9 cellular contexts compared by ENCODE assay signal in genomic region chr6:149990672-149991402, GRCh38. TPM values are rescaled to one million over a fixed set of nuclear protein-coding genes. Genes with fewer than 3 reads are reported as not detected.
A peak's percentile ranks its signal among the peaks of the same experiment; 100 is the strongest.
DNase-seq lines count a peak whose midpoint lies in the region; ATAC-seq lines count a peak whose summit lies in the region.
"Had no signal": no experiment of that assay in that cellular context is flagged by ENCODE, and none has a peak within 500 bp of the region (broad histone marks: within the 10 kb centered on the region; RNA-seq: fewer than 3 reads in every experiment).

No MANE protein-coding gene starts in this region.

- under 1% methylated on average over 48 of the region's 48 CpGs for WGBS in urinary bladder

- ATAC-seq in left lobe of liver: peak; percentile 25
- ATAC-seq in HG02973 (IDR thresholded peaks at IDR 0.05; ENCODE audit: unreplicated experiment): no peak
- no peak for ATAC-seq in GM21786 (IDR thresholded peaks at IDR 0.05; ENCODE audit: unreplicated experiment)

- peak; percentile 34 for DNase-seq in COLO668 (lab: John Stamatoyannopoulos, UW; ENCODE audit: unreplicated experiment)
- peak; percentile 45 to 52 for DNase-seq in activated T-cell treated with anti-CD3 and anti-CD28 coated beads, Interleukin-2, amount 50 U/mL, for 48 hours
- peak; percentile 40 for DNase-seq in left lobe of liver (ENCODE audit: low spot score)
- no peak for DNase-seq in activated CD4-positive, CD25-positive, alpha-beta regulatory T cell treated with anti-CD3 and anti-CD28 coated beads, Interleukin-2, amount 50 U/mL, for 72 hours

- peaks cover 22% of the 10 kb centered on the region for H3K4me1 ChIP-seq in HUES6 (ENCODE audit: control insufficient read depth, insufficient read depth, low read length)
- peaks cover 2% of the 10 kb centered on the region for H3K4me1 ChIP-seq in urinary bladder (ENCODE audit: insufficient read depth)

- H3K9ac ChIP-seq in HUES6 (ENCODE audit: low read length): no peak overlapping the region

- H3K4me3 ChIP-seq in HUES6 (ENCODE audit: low read depth, low read length) (peak overlapping the region; percentile 54), urinary bladder (ENCODE audit: low read depth, low read length) (peak overlapping the region; percentile 16)

- no peak overlapping the region for H3K27ac ChIP-seq in HUES6 (ENCODE audit: low read depth, low read length)
- no peak overlapping the region for H3K27ac ChIP-seq in urinary bladder (ENCODE audit: low read depth)

- H3K9me3 ChIP-seq in HUES6 (ENCODE audit: control insufficient read depth, insufficient read depth, low read depth, low read length): no peaks in the 10 kb centered on the region

- peaks cover 100% of the 10 kb centered on the region for H3K27me3 ChIP-seq in HUES6 (ENCODE audit: control insufficient read depth, insufficient read depth, low read length)

- H3K36me3 ChIP-seq in HUES6 (ENCODE audit: control insufficient read depth, insufficient read depth, low read length): no peaks in the 10 kb centered on the region
- no peaks in the 10 kb centered on the region for H3K36me3 ChIP-seq in urinary bladder (ENCODE audit: insufficient read depth)

RNA-seq across cellular contexts. Expression of gene ULBP1, which starts 27.1 kb away (rescaled TPM):
- total RNA-seq in left lobe of liver (0.08 TPM), urinary bladder (0.16 TPM)
- polyA plus RNA-seq in urinary bladder: 0.03 TPM

RNA-seq across cellular contexts. Expression of gene RAET1L, which starts 34.5 kb away (rescaled TPM):
- total RNA-seq in left lobe of liver (not detected), urinary bladder (not detected)
- polyA plus RNA-seq in urinary bladder: not detected
- total RNA-seq: LHCN-M2 had no signal

RNA-seq across cellular contexts. Expression of gene ULBP2, which starts 49.0 kb away (rescaled TPM):
- total RNA-seq in left lobe of liver (0.18 TPM), urinary bladder (0.26 TPM)
- polyA plus RNA-seq in urinary bladder: 0.49 TPM
